In the genomic region with DNA sequence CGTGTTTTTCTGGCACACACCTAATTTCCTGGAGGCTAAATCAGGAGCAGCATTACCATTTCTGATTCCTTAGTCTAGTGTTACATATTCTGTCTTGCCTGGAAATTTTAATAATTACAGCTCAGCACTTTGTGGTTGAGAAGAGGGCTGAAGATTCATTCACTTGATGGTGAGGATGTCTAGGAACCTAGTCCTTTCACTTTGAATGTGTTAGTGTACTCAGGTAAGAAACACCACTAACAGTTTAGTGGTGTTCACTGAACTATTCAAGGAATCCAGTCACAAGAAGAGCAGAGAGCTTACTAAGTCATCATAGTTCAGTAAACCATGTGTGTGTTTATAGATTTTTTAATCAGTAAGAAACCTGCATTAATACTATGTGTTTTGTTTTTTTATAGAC, we compare ENCODE assay signal across 13 cellular contexts.
A peak's percentile ranks its signal among the peaks of the same experiment; 100 is the strongest.
DNase-seq lines count a peak whose midpoint lies in the region; ATAC-seq and TF ChIP-seq lines count a peak whose summit lies in the region.
"Had no signal": no experiment of that assay in that cellular context is flagged by ENCODE, and none has a peak within 500 bp of the region (broad histone marks: within the 10 kb centered on the region; RNA-seq: fewer than 3 reads in every experiment).

No MANE protein-coding gene starts in this region.

- H3K27me3 Mint-ChIP-seq in activated CD8-positive, alpha-beta T cell treated with anti-CD3 and anti-CD28 coated beads for 36 hours = no peaks in the 10 kb centered on the region
- H3K27me3 Mint-ChIP-seq in naive thymus-derived CD8-positive, alpha-beta T cell = no peaks in the 10 kb centered on the region

- no peak overlapping the region for H3K27ac ChIP-seq in esophagus squamous epithelium
- H3K27ac ChIP-seq: brain microvascular endothelial cell, thoracic aorta had no signal

- ATAC-seq in GM21529 (IDR thresholded peaks at IDR 0.05; ENCODE audit: unreplicated experiment) = peak; percentile 53
- peak; percentile 65 for ATAC-seq in activated CD8-positive, alpha-beta T cell treated with anti-CD3 and anti-CD28 coated beads for 36 hours
- ATAC-seq in naive thymus-derived CD8-positive, alpha-beta T cell = peak; percentile 20 to 33
- ATAC-seq: PC-3 had no signal

- WGBS in esophagus squamous epithelium, 2 donors = 14 to 37% methylated on average over 1 of the region's 1 CpG

- DNase-seq in EL = peak; percentile 3
- no peak for DNase-seq in activated CD8-positive, alpha-beta T cell treated with anti-CD3 and anti-CD28 coated beads for 36 hours
- no peak for DNase-seq in naive thymus-derived CD8-positive, alpha-beta T cell
- no peak for DNase-seq in esophagus squamous epithelium (lab: John Stamatoyannopoulos, UW)
- DNase-seq in NCI-H748 (lab: John Stamatoyannopoulos, UW; ENCODE audit: unreplicated experiment) = no peak
- DNase-seq in T1000 (lab: John Stamatoyannopoulos, UW) = no peak
- DNase-seq: brain microvascular endothelial cell, MG63, NCI-H2171, PC-3 had no signal

- H3K27me3 ChIP-seq in esophagus squamous epithelium = no peaks in the 10 kb centered on the region
- H3K27me3 ChIP-seq: brain microvascular endothelial cell, MG63 had no signal

- peaks cover 44% of the 10 kb centered on the region for H3K4me1 Mint-ChIP-seq in activated CD8-positive, alpha-beta T cell treated with anti-CD3 and anti-CD28 coated beads for 36 hours (ENCODE audit: low read depth)
- peaks cover 12 to 52% (median 47%) of the 10 kb centered on the region in 4 donors for H3K4me1 Mint-ChIP-seq in naive thymus-derived CD8-positive, alpha-beta T cell
- H3K4me1 Mint-ChIP-seq: neural crest cell had no signal

- POLR2A ChIA-PET in activated CD8-positive, alpha-beta T cell treated with anti-CD3 and anti-CD28 coated beads for 36 hours (lab: Charles Lee) = interaction anchor here (1.1 kb wide), 2 partner anchors 90 to 102 kb away, joined by 3 read pairs; partner anchors contain the start of gene STT3B
- POLR2A ChIA-PET in naive thymus-derived CD8-positive, alpha-beta T cell (lab: Charles Lee) = interaction anchor here (3.4 kb wide), 1 partner anchor 103 kb away, joined by 11 read pairs; the partner anchor contains the start of gene STT3B

- no peak overlapping the region for H3K4me3 Mint-ChIP-seq in activated CD8-positive, alpha-beta T cell treated with anti-CD3 and anti-CD28 coated beads for 36 hours
- peak overlapping the region in 7 of 10 donors; percentile 7 to 66 (median 43) for H3K4me3 Mint-ChIP-seq in naive thymus-derived CD8-positive, alpha-beta T cell
- H3K4me3 Mint-ChIP-seq: neural crest cell had no signal

- peak overlapping the region; percentile 74 for H3K27ac Mint-ChIP-seq in activated CD8-positive, alpha-beta T cell treated with anti-CD3 and anti-CD28 coated beads for 36 hours
- peak overlapping the region; percentile 34 to 96 (median 83) for H3K27ac Mint-ChIP-seq in naive thymus-derived CD8-positive, alpha-beta T cell

- no peak for TF ChIP-seq CTCF in activated CD8-positive, alpha-beta T cell treated with anti-CD3 and anti-CD28 coated beads for 36 hours (IDR thresholded peaks at IDR 0.05)
- TF ChIP-seq CTCF in esophagus squamous epithelium (IDR thresholded peaks at IDR 0.05) = no peak

- H3K36me3 ChIP-seq in esophagus squamous epithelium = peaks cover 0 to 53% (median 3%) of the 10 kb centered on the region in 3 donors

- peaks cover 0 to 7% (median 3%) of the 10 kb centered on the region in 3 donors for H3K4me1 ChIP-seq in esophagus squamous epithelium

- no peak for TF ChIP-seq POLR2A in esophagus squamous epithelium (IDR thresholded peaks at IDR 0.05)

- H3K4me3 ChIP-seq in esophagus squamous epithelium = no peak overlapping the region
- H3K4me3 ChIP-seq: MG63, thoracic aorta had no signal

- intact Hi-C loops in activated CD8-positive, alpha-beta T cell treated with anti-CD3 and anti-CD28 coated beads for 36 hours (cut with micrococcal nuclease) = no loop called here
- intact Hi-C loops in esophagus squamous epithelium (cut with DNase I) = no loop called here

- peaks cover 52% of the 10 kb centered on the region for H3K36me3 Mint-ChIP-seq in activated CD8-positive, alpha-beta T cell treated with anti-CD3 and anti-CD28 coated beads for 36 hours (ENCODE audit: low read depth)
- peaks cover under 1 to 53% (median 28%) of the 10 kb centered on the region in 3 donors for H3K36me3 Mint-ChIP-seq in naive thymus-derived CD8-positive, alpha-beta T cell

- H3K9me3 ChIP-seq in esophagus squamous epithelium = no peaks in the 10 kb centered on the region
- H3K9me3 ChIP-seq: MG63, thoracic aorta had no signal

- CTCF ChIA-PET in activated CD8-positive, alpha-beta T cell treated with anti-CD3 and anti-CD28 coated beads for 36 hours (lab: Charles Lee) = interaction anchor here (0.8 to 1.6 kb wide), 2 partner anchors 69 to 85 kb away, joined by 4 to 5 read pairs; no protein-coding TSS in a partner anchor

- H3K9me3 Mint-ChIP-seq in activated CD8-positive, alpha-beta T cell treated with anti-CD3 and anti-CD28 coated beads for 36 hours = no peaks in the 10 kb centered on the region
- H3K9me3 Mint-ChIP-seq in naive thymus-derived CD8-positive, alpha-beta T cell = no peaks in the 10 kb centered on the region
- H3K9me3 Mint-ChIP-seq: neural crest cell had no signal
